Comparison of ENCODE assay signal across 32 cellular contexts in genomic region chr16:66447491-66447890, GRCh38. TPM values are rescaled to one million over a fixed set of nuclear protein-coding genes. Genes with fewer than 3 reads are reported as not detected.
"Had no signal": no experiment of that assay in that cellular context is flagged by ENCODE, and none has a peak within 500 bp of the region (broad histone marks: within the 10 kb centered on the region; RNA-seq: fewer than 3 reads in every experiment).

No MANE protein-coding gene starts in this region.

- H3K4me1 ChIP-seq: SJSA1 had no signal

- H3K36me3 Mint-ChIP-seq: activated naive CD8-positive, alpha-beta T cell treated with anti-CD3 and anti-CD28 coated beads for 36 hours had no signal

- H3K36me3 ChIP-seq: brain microvascular endothelial cell, SJSA1 had no signal

- ATAC-seq: activated CD8-positive, alpha-beta T cell treated with anti-CD3 and anti-CD28 coated beads for 36 hours; activated T-cell treated with anti-CD3 and anti-CD28 coated beads, Interleukin-2, amount 50 U/mL, for 4 hours; K562; Panc1 had no signal

- H3K4me1 Mint-ChIP-seq: activated CD4-positive, alpha-beta T cell treated with anti-CD3 and anti-CD28 coated beads, Interleukin-2, amount 10 ng/mL, durations not matched to agents 24 days and 14 days had no signal

- H3K9me3 Mint-ChIP-seq: activated CD4-positive, alpha-beta T cell treated with anti-CD3 and anti-CD28 coated beads, Interleukin-2, amount 10 ng/mL, durations not matched to agents 24 days and 14 days; activated CD8-positive, alpha-beta T cell treated with anti-CD3 and anti-CD28 coated beads for 36 hours; activated naive CD8-positive, alpha-beta T cell treated with anti-CD3 and anti-CD28 coated beads for 36 hours; activated T-cell treated with anti-CD3 and anti-CD28 coated beads, Interleukin-2, amount 50 U/mL, for 4 hours; T-helper 1 cell treated with Interleukin-12 subunit alpha and Interleukin-12 subunit beta and Interleukin-4 antibody, amounts not matched to agents 30 μg/mL and 1 μg/mL, for 36 hours; T-helper 2 cell treated with Interferon-gamma antibody and Interleukin-4, amounts not matched to agents 5 μg/mL and 100 μg/mL, for 36 hours had no signal

- H3K27me3 ChIP-seq: SJSA1 had no signal

- H3K9me3 ChIP-seq: SJSA1, SK-N-SH had no signal

- H3K4me3 Mint-ChIP-seq: activated CD4-positive, alpha-beta T cell treated with anti-CD3 and anti-CD28 coated beads, Interleukin-2, amount 10 ng/mL, durations not matched to agents 24 days and 14 days; activated CD8-positive, alpha-beta T cell treated with anti-CD3 and anti-CD28 coated beads for 36 hours; activated naive CD8-positive, alpha-beta T cell treated with anti-CD3 and anti-CD28 coated beads for 36 hours; activated T-cell treated with anti-CD3 and anti-CD28 coated beads, Interleukin-2, amount 50 U/mL, for 4 hours; T-helper 1 cell treated with Interleukin-12 subunit alpha and Interleukin-12 subunit beta and Interleukin-4 antibody, amounts not matched to agents 30 μg/mL and 1 μg/mL, for 36 hours; T-helper 2 cell treated with Interferon-gamma antibody and Interleukin-4, amounts not matched to agents 5 μg/mL and 100 μg/mL, for 36 hours had no signal

- H3K27ac ChIP-seq: brain microvascular endothelial cell, SJSA1 had no signal

- H3K27ac Mint-ChIP-seq: activated CD4-positive, alpha-beta T cell treated with anti-CD3 and anti-CD28 coated beads, Interleukin-2, amount 10 ng/mL, durations not matched to agents 24 days and 14 days; activated CD8-positive, alpha-beta T cell treated with anti-CD3 and anti-CD28 coated beads for 36 hours; activated naive CD8-positive, alpha-beta T cell treated with anti-CD3 and anti-CD28 coated beads for 36 hours; T-helper 1 cell treated with Interleukin-12 subunit alpha and Interleukin-12 subunit beta and Interleukin-4 antibody, amounts not matched to agents 30 μg/mL and 1 μg/mL, for 36 hours; T-helper 2 cell treated with Interferon-gamma antibody and Interleukin-4, amounts not matched to agents 5 μg/mL and 100 μg/mL, for 36 hours had no signal

- H3K4me3 ChIP-seq: K562, SJSA1 had no signal

- DNase-seq: activated CD4-positive, alpha-beta T cell treated with anti-CD3 and anti-CD28 coated beads, Interleukin-2, amount 10 ng/mL, durations not matched to agents 24 days and 14 days; activated CD4-positive, alpha-beta T cell treated with anti-CD3 and anti-CD28 coated beads, Interleukin-2, amount 50 U/mL, for 4 hours; activated CD8-positive, alpha-beta T cell treated with anti-CD3 and anti-CD28 coated beads for 36 hours; activated effector memory CD4-positive, alpha-beta T cell treated with anti-CD3 and anti-CD28 coated beads, Interleukin-2, amount 50 U/mL, for 16 hours; activated naive CD4-positive, alpha-beta T cell; activated naive CD4-positive, alpha-beta T cell treated with anti-CD3 and anti-CD28 coated beads, Interleukin-2, amount 50 U/mL, for 16 hours; activated naive CD8-positive, alpha-beta T cell treated with anti-CD3 and anti-CD28 coated beads for 36 hours; activated T-cell treated with anti-CD3 and anti-CD28 coated beads for 4 hours; activated T-cell treated with anti-CD3 and anti-CD28 coated beads, Interleukin-2, amount 50 U/mL, for 4 hours; amniotic stem cell; aorta; brain microvascular endothelial cell; IMR-90; NCI-H1092 treated with DMSO at 0.1 percent for 48 hours; NCI-H1417; NCI-H146; NCI-H187; NCI-H2029 treated with DMSO at 0.1 percent for 48 hours; NCI-H2107; NCI-H2171; NCI-H510A treated with DMSO at 0.1 percent for 48 hours; NCI-H526 treated with DMSO at 0.1 percent for 48 hours; NCI-H774; SHP77 treated with DMSO at 0.1 percent for 48 hours; SK-N-SH had no signal

RNA-seq across cellular contexts. Expression of gene BEAN1, which starts 20.4 kb away (rescaled TPM):
- total RNA-seq: activated CD4-positive, alpha-beta T cell treated with anti-CD3 and anti-CD28 coated beads, Interleukin-2, amount 10 ng/mL, durations not matched to agents 24 days and 14 days; activated CD8-positive, alpha-beta memory T cell treated with anti-CD3 and anti-CD28 coated beads for 36 hours; activated CD8-positive, alpha-beta T cell treated with anti-CD3 and anti-CD28 coated beads for 36 hours; activated naive CD8-positive, alpha-beta T cell treated with anti-CD3 and anti-CD28 coated beads for 36 hours; activated T-cell treated with anti-CD3 and anti-CD28 coated beads, Interleukin-2, amount 50 U/mL, for 4 hours; IMR-90; K562; M059J; SJSA1 had no signal
- polyA plus RNA-seq: IMR-90, K562 had no signal
